8 cellular contexts compared by ENCODE assay signal in genomic region chr10:52215745-52216361, GRCh38.
DNase-seq lines count a peak whose midpoint lies in the region; FAIRE-seq and TF ChIP-seq lines count a peak whose summit lies in the region.

No MANE protein-coding gene starts in this region.

- H3K9ac ChIP-seq in Karpas-422 (ENCODE audit: low read length) (no peak overlapping the region), SK-N-SH (no peak overlapping the region), liver (ENCODE audit: low read depth in 1 of 2, low read length in 2 of 2) (no peak overlapping the region)

- H3K27me3 ChIP-seq in Karpas-422 (ENCODE audit: low read length), result no peaks in the 10 kb centered on the region
- no peaks in the 10 kb centered on the region for H3K27me3 ChIP-seq in SK-N-SH (ENCODE audit: insufficient read depth)
- H3K27me3 ChIP-seq in liver (ENCODE audit: control insufficient read depth in 4 of 4, insufficient read depth in 4 of 4, low read length in 3 of 4), result no peaks in the 10 kb centered on the region
- no peaks in the 10 kb centered on the region for H3K27me3 ChIP-seq in suprapubic skin

- H3K4me2 ChIP-seq in Karpas-422 (ENCODE audit: low read depth, low read length, poor library complexity, severe bottlenecking) (no peak overlapping the region), SK-N-SH (no peak overlapping the region)

- no peaks in the 10 kb centered on the region for H3K9me3 ChIP-seq in Karpas-422 (ENCODE audit: low read length)
- no peaks in the 10 kb centered on the region for H3K9me3 ChIP-seq in SK-N-SH
- no peaks in the 10 kb centered on the region for H3K9me3 ChIP-seq in liver (ENCODE audit: control insufficient read depth in 4 of 4, low read length in 3 of 4)
- no peaks in the 10 kb centered on the region for H3K9me3 ChIP-seq in suprapubic skin

- TF ChIP-seq CTCF in SK-N-SH (IDR thresholded peaks at IDR 0.05) (peak; percentile 83), liver (IDR thresholded peaks at IDR 0.05; ENCODE audit: low read depth, low read length, missing input control) (peak; percentile 84), suprapubic skin (IDR thresholded peaks at IDR 0.05) (peak; percentile 64 to 72)

- H3K27ac ChIP-seq in Karpas-422 (ENCODE audit: low read length) (no peak overlapping the region), SK-N-SH (ENCODE audit: low read depth in 2 of 2, low read length in 1 of 2) (peak overlapping the region in 1 of 2 experiments; percentile 69; a peak in 3 of 4 replicates), liver (ENCODE audit: low read depth in 1 of 2, low read length in 2 of 2) (no peak overlapping the region), suprapubic skin (no peak overlapping the region)

- POLR2A ChIA-PET in SK-N-SH (lab: Yijun Ruan, JAX), result no interaction called here

- H3K36me3 ChIP-seq in Karpas-422 (ENCODE audit: insufficient read depth, low read length) (no peaks in the 10 kb centered on the region), SK-N-SH (replicated peaks in 1 of 2; ENCODE audit: control insufficient read depth in 1 of 2, insufficient read depth in 2 of 2, low read length in 1 of 2) (no peaks in the 10 kb centered on the region), liver (ENCODE audit: control insufficient read depth in 4 of 4, insufficient read depth in 3 of 4, low read depth in 1 of 4, low read length in 3 of 4) (no peaks in the 10 kb centered on the region), suprapubic skin (no peaks in the 10 kb centered on the region)

- H3K9me2 ChIP-seq in Karpas-422 (replicated peaks; ENCODE audit: insufficient read depth, low read length), result no peaks in the 10 kb centered on the region
- no peaks in the 10 kb centered on the region for H3K9me2 ChIP-seq in SK-N-SH

- H4K20me1 ChIP-seq in Karpas-422 (ENCODE audit: insufficient read depth, low read depth, low read length) (no peaks in the 10 kb centered on the region), SK-N-SH (ENCODE audit: insufficient read depth) (no peaks in the 10 kb centered on the region)

- TF ChIP-seq RAD21 in SK-N-SH (IDR thresholded peaks at IDR 0.05; ENCODE audit: low read length) (peak; percentile 93), liver (IDR thresholded peaks at IDR 0.05) (peak; percentile 94 to 97)

- H3K4me1 ChIP-seq in Karpas-422 (ENCODE audit: low read length), result no peaks in the 10 kb centered on the region
- peaks cover 6 to 8% of the 10 kb centered on the region in 2 experiments for H3K4me1 ChIP-seq in SK-N-SH (ENCODE audit: control insufficient read depth in 1 of 2, insufficient read depth in 2 of 2, low read depth in 1 of 2, low read length in 1 of 2)
- H3K4me1 ChIP-seq in liver (ENCODE audit: control insufficient read depth in 4 of 4, insufficient read depth in 4 of 4, low read length in 3 of 4), result peaks cover 2 to 17% (median 10%) of the 10 kb centered on the region in 4 donors
- H3K4me1 ChIP-seq in suprapubic skin, result no peaks in the 10 kb centered on the region

- CTCF ChIA-PET in SK-N-SH (lab: Yijun Ruan, JAX), result interaction anchor here (0.7 to 2.5 kb wide), 41 partner anchors 9 to 1427 kb away, joined by 3 to 20 read pairs (median 3); no protein-coding TSS in a partner anchor

- peak; percentile 21 for DNase-seq in GF-D8 (lab: John Stamatoyannopoulos, UW)
- peak; percentile 79 for DNase-seq in H4 (ENCODE audit: low spot score)
- peak; percentile 81 for DNase-seq in Karpas-422
- peak; percentile 32 for DNase-seq in SK-N-SH
- DNase-seq in cerebellar cortex (ENCODE audit: low spot score), result peak; percentile 85
- DNase-seq in suprapubic skin (ENCODE audit: low spot score in 2 of 2), result no peak

- TF ChIP-seq EP300 in SK-N-SH (IDR thresholded peaks at IDR 0.05; ENCODE audit: borderline replicate concordance in 1 of 2, low read depth in 1 of 2, low read length in 1 of 2) (no peak), suprapubic skin (IDR thresholded peaks at IDR 0.05) (no peak)

- no peak for TF ChIP-seq POLR2A in suprapubic skin (IDR thresholded peaks at IDR 0.05)

- H2AFZ ChIP-seq in Karpas-422 (ENCODE audit: low read length), result no peak overlapping the region
- peak overlapping the region; percentile 32; the same call in 1 of the 2 replicates for H2AFZ ChIP-seq in SK-N-SH (ENCODE audit: low read depth)

- peak; percentile 95 for FAIRE-seq in A204.1 (lab: Jason Lieb, UNC)

- H3K79me2 ChIP-seq in Karpas-422 (ENCODE audit: low read length), result no peaks in the 10 kb centered on the region
- no peaks in the 10 kb centered on the region for H3K79me2 ChIP-seq in SK-N-SH (ENCODE audit: insufficient read depth)

- H3K4me3 ChIP-seq in Karpas-422 (ENCODE audit: low read length) (no peak overlapping the region), SK-N-SH (ENCODE audit: low read depth in 2 of 2, low read length in 1 of 2) (peak overlapping the region in 1 of 2 experiments; percentile 10; a peak in 1 of 4 replicates), liver (ENCODE audit: low read depth in 1 of 3, low read length in 3 of 3) (no peak overlapping the region), suprapubic skin (no peak overlapping the region)

- no peaks in the 10 kb centered on the region for H3F3A ChIP-seq in SK-N-SH (replicated peaks; ENCODE audit: insufficient read depth)

TF ChIP-seq in SK-N-SH, 30 proteins besides CTCF, POLR2A, EP300 and RAD21:
- 0 out of 2 replicates have a peak, but pooled peaks have one; percentile 5 for TF ChIP-seq PBX3 (IDR thresholded peaks at IDR 0.05)
- TF ChIP-seq SMC3 (IDR thresholded peaks at IDR 0.05; ENCODE audit: low read depth, low read length), result peak; percentile 77
- TF ChIP-seq GATA2 (CRISPR knock-in tag; IDR thresholded peaks at IDR 0.05), result no peak
- TF ChIP-seq SIN3A (IDR thresholded peaks at IDR 0.05; ENCODE audit: borderline replicate concordance, low read depth, low read length), result no peak
- TF ChIP-seq GABPA (IDR thresholded peaks at IDR 0.05; ENCODE audit: low read depth), result no peak
- TF ChIP-seq EZH2phosphoT487 (IDR thresholded peaks at IDR 0.05; ENCODE audit: borderline replicate concordance, low read depth), result no peak

TF ChIP-seq in liver, 16 proteins besides CTCF, POLR2A, EP300 and RAD21:
- TF ChIP-seq FOXA2 (IDR thresholded peaks at IDR 0.05), result peak; percentile 9
- TF ChIP-seq NR2F2 (IDR thresholded peaks at IDR 0.05), result no peak

Comparison
In these comparisons a context has a peak if more than half of its experiments do, and no peak if none do; other contexts are left out.
1. DNase-seq: peak in GF-D8 (single experiment), H4 (single experiment), Karpas-422 (single experiment), SK-N-SH (single experiment) and cerebellar cortex (single experiment); none in suprapubic skin (0 of 2).
2. Peak in every context shown above with its lines, with median percentiles within 50 percentile points of each other: CTCF ChIP-seq.